ENCODE assay signal across 1 cellular context in genomic region chr6:139855741-139856206, GRCh38.
TF ChIP-seq lines count a peak whose summit lies in the region.

No MANE protein-coding gene starts in this region.

TF ChIP-seq in IMR-90, 13 proteins besides CTCF, POLR2A, EP300 and RAD21 (continued from another document):
- TF ChIP-seq USF2 (IDR thresholded peaks at IDR 0.05; ENCODE audit: low read depth, low read length) (no peak), BHLHE40 (IDR thresholded peaks at IDR 0.05; ENCODE audit: low read depth, low read length) (no peak), FOS (IDR thresholded peaks at IDR 0.05; ENCODE audit: low read depth, low read length) (no peak), RFX5 (IDR thresholded peaks at IDR 0.05; ENCODE audit: low read depth, low read length) (no peak), CHD1 (IDR thresholded peaks at IDR 0.05; ENCODE audit: low read depth, low read length) (no peak), MAZ (IDR thresholded peaks at IDR 0.05; ENCODE audit: borderline replicate concordance, low read depth, low read length) (no peak), CEBPB (IDR thresholded peaks at IDR 0.05; ENCODE audit: low read depth, low read length) (no peak), NFE2L2 (IDR thresholded peaks at IDR 0.05; ENCODE audit: low read depth, low read length) (no peak), ELK1 (IDR thresholded peaks at IDR 0.05; ENCODE audit: borderline replicate concordance, low read depth, low read length) (no peak), MXI1 (IDR thresholded peaks at IDR 0.05; ENCODE audit: borderline replicate concordance, low read depth, low read length) (no peak), RCOR1 (IDR thresholded peaks at IDR 0.05; ENCODE audit: insufficient replicate concordance, low read length) (no peak), MAFK (IDR thresholded peaks at IDR 0.05; ENCODE audit: low read depth, low read length) (no peak)
